ENCODE assay signal across 27 cellular contexts in genomic region chr22:37925767-37926166, GRCh38. TPM values are rescaled to one million over a fixed set of nuclear protein-coding genes. Genes with fewer than 3 reads are reported as not detected.
DNase-seq lines count a peak whose midpoint lies in the region; ATAC-seq, FAIRE-seq and TF ChIP-seq lines count a peak whose summit lies in the region.
"Had no signal": no experiment of that assay in that cellular context is flagged by ENCODE, and none has a peak within 500 bp of the region (broad histone marks: within the 10 kb centered on the region; RNA-seq: fewer than 3 reads in every experiment).

No MANE protein-coding gene starts in this region.

- H3K9me3 ChIP-seq in HepG2 (ENCODE audit: low read length), result no peaks in the 10 kb centered on the region
- H3K9me3 ChIP-seq in right lobe of liver, result no peaks in the 10 kb centered on the region
- H3K9me3 ChIP-seq in gastroesophageal sphincter, result no peaks in the 10 kb centered on the region
- no peaks in the 10 kb centered on the region for H3K9me3 ChIP-seq in sigmoid colon
- H3K9me3 ChIP-seq: SJCRH30 had no signal

- H3K4me3 ChIP-seq in HepG2 (replicated peaks in 1 of 3; ENCODE audit: insufficient read depth in 1 of 3, low read depth in 2 of 3, low read length in 3 of 3) (no peak overlapping the region), right lobe of liver (no peak overlapping the region), gastroesophageal sphincter (no peak overlapping the region), sigmoid colon (no peak overlapping the region)
- H3K4me3 ChIP-seq: SJCRH30 had no signal

- no TSS peak for BruUV-seq in HepG2 (replicated peaks; lab: Mats Ljungman, UMichigan)

- no peak overlapping the region for H3K27ac ChIP-seq in HepG2 (ENCODE audit: extremely low read length, insufficient read depth, low read length)
- H3K27ac ChIP-seq in right lobe of liver, result no peak overlapping the region
- H3K27ac ChIP-seq in gastroesophageal sphincter, result peak overlapping the region in 3 of 4 donors; percentile 51 to 78 (median 54)
- peak overlapping the region; percentile 20 to 97 (median 71) for H3K27ac ChIP-seq in sigmoid colon
- H3K27ac ChIP-seq: SJCRH30 had no signal

- H3K79me2 ChIP-seq in HepG2 (ENCODE audit: insufficient read depth, low read length), result no peaks in the 10 kb centered on the region

- peaks cover 22 to 29% of the 10 kb centered on the region in 2 experiments; a peak in 4 of 5 replicates for H3K36me3 ChIP-seq in HepG2 (replicated peaks in 1 of 2; ENCODE audit: control insufficient read depth in 1 of 2, insufficient read depth in 2 of 2, low read length in 2 of 2)
- H3K36me3 ChIP-seq in right lobe of liver, result peaks cover 0 to 26% (median 5%) of the 10 kb centered on the region in 4 donors
- peaks cover 0 to 98% of the 10 kb centered on the region in 2 donors for H3K36me3 ChIP-seq in gastroesophageal sphincter
- H3K36me3 ChIP-seq in sigmoid colon, result peaks cover 52 to 99% (median 79%) of the 10 kb centered on the region in 4 donors
- H3K36me3 ChIP-seq: SJCRH30 had no signal

- 96% methylated on average over 10 of the region's 15 CpGs for WGBS in HepG2 (ENCODE audit: low lambda C conversion rate)
- WGBS in right lobe of liver (ENCODE audit: insufficient coverage, low coverage, low lambda C conversion rate, missing lambda C conversion rate), result no CpG with 5 or more reads among the region's 15 CpGs
- no CpG with 5 or more reads among the region's 15 CpGs for WGBS in gastroesophageal sphincter (ENCODE audit: low coverage in 1 of 2), 2 donors
- 91 to 94% methylated on average over 15 of the region's 15 CpGs for WGBS in sigmoid colon, 2 donors

- no peaks in the 10 kb centered on the region for H4K20me1 ChIP-seq in HepG2 (ENCODE audit: insufficient read depth, low read length)

- in situ Hi-C loops in HepG2 (cut with HindIII; ENCODE audit: extremely low pct_ligation_motif_present, low pct_unique_long_range_greater_than_20kb), result no loop called here

- CTCF ChIA-PET in HepG2 (lab: Yijun Ruan, JAX; ENCODE audit: low intra/inter-chr PET ratio, low total read pairs), result no interaction called here

- no peak for FAIRE-seq in HepG2 (lab: Jason Lieb, UNC)
- FAIRE-seq: A204.1, GM18507, H54, RCC 7860 had no signal

- no peaks in the 10 kb centered on the region for H3K27me3 ChIP-seq in HepG2 (ENCODE audit: control insufficient read depth in 1 of 2, insufficient read depth in 2 of 2, low read length in 2 of 2)
- H3K27me3 ChIP-seq in right lobe of liver, result no peaks in the 10 kb centered on the region
- no peaks in the 10 kb centered on the region for H3K27me3 ChIP-seq in gastroesophageal sphincter
- H3K27me3 ChIP-seq in sigmoid colon, result no peaks in the 10 kb centered on the region
- H3K27me3 ChIP-seq: SJCRH30 had no signal

- DNase-seq in HepG2 (ENCODE audit: low spot score) (no peak), right lobe of liver (no peak), sigmoid colon (no peak), mucosa of gallbladder (ENCODE audit: low spot score) (no peak), NCI-H82 treated with DMSO at 0.1 percent for 48 hours (lab: John Stamatoyannopoulos, UW; ENCODE audit: unreplicated experiment) (no peak), dermis blood vessel endothelial cell (no peak)
- DNase-seq: C1 segment of cervical spinal cord; CD4-positive, alpha-beta memory T cell; COR-L47; DMS53; Karpas-422; NCI-H1092 treated with DMSO at 0.1 percent for 48 hours; NCI-H1436; NCI-H187 treated with DMSO at 0.1 percent for 48 hours; NCI-H345; NCI-H510A treated with DMSO at 0.1 percent for 48 hours; SJCRH30 had no signal

- intact Hi-C loops in HepG2 (cut with micrococcal nuclease; ENCODE audit: unreplicated experiment) (no loop called here), right lobe of liver (cut with DNase I) (no loop called here), sigmoid colon (cut with DNase I) (no loop called here)

- no peak for TF ChIP-seq POLR2A in HepG2 (IDR thresholded peaks at IDR 0.05; ENCODE audit: insufficient read depth in 1 of 2, low read depth in 2 of 2, low read length in 2 of 2)
- no peak for TF ChIP-seq POLR2A in right lobe of liver (IDR thresholded peaks at IDR 0.05)
- TF ChIP-seq POLR2A in gastroesophageal sphincter (IDR thresholded peaks at IDR 0.05), result no peak
- TF ChIP-seq POLR2A in sigmoid colon (IDR thresholded peaks at IDR 0.05), result no peak

- H2AFZ ChIP-seq in HepG2 (ENCODE audit: low read length), result no peak overlapping the region

- H3K4me2 ChIP-seq in HepG2 (ENCODE audit: low read depth, low read length), result no peak overlapping the region

- no peak for TF ChIP-seq EP300 in HepG2 (IDR thresholded peaks at IDR 0.05; ENCODE audit: low read depth in 2 of 2, low read length in 2 of 2)
- TF ChIP-seq EP300 in HepG2 (CRISPR knock-in tag; IDR thresholded peaks at IDR 0.05; ENCODE audit: borderline replicate concordance), result no peak
- no peak for TF ChIP-seq EP300 in gastroesophageal sphincter (IDR thresholded peaks at IDR 0.05)
- no peak for TF ChIP-seq EP300 in sigmoid colon (IDR thresholded peaks at IDR 0.05)

- no peaks in the 10 kb centered on the region for H3K4me1 ChIP-seq in HepG2 (ENCODE audit: insufficient read depth, low read length)
- H3K4me1 ChIP-seq in right lobe of liver, result no peaks in the 10 kb centered on the region
- H3K4me1 ChIP-seq in gastroesophageal sphincter, result peaks cover 0 to 42% (median 4%) of the 10 kb centered on the region in 3 donors
- H3K4me1 ChIP-seq in sigmoid colon, result peaks cover 0 to 69% (median 53%) of the 10 kb centered on the region in 4 donors
- H3K4me1 ChIP-seq: SJCRH30 had no signal

- ATAC-seq in HepG2, result no peak
- no peak for ATAC-seq in right lobe of liver
- ATAC-seq in gastroesophageal sphincter, result no peak
- no peak for ATAC-seq in HG02588 (IDR thresholded peaks at IDR 0.05; ENCODE audit: unreplicated experiment)

- POLR2A ChIA-PET in HepG2 (lab: Yijun Ruan, JAX), result no interaction called here

- H3K9ac ChIP-seq in HepG2 (ENCODE audit: insufficient read depth, low read depth, low read length), result no peak overlapping the region

- TF ChIP-seq RAD21 in HepG2 (CRISPR knock-in tag; IDR thresholded peaks at IDR 0.05), result no peak

- no peak for TF ChIP-seq CTCF in HepG2 (CRISPR knock-in tag; IDR thresholded peaks at IDR 0.05)
- TF ChIP-seq CTCF in right lobe of liver (IDR thresholded peaks at IDR 0.05), result no peak
- TF ChIP-seq CTCF in gastroesophageal sphincter (IDR thresholded peaks at IDR 0.05), result no peak
- TF ChIP-seq CTCF in sigmoid colon (IDR thresholded peaks at IDR 0.05), result no peak

RNA-seq across cellular contexts. Expression of gene MICALL1, which starts 19.7 kb away (rescaled TPM):
- total RNA-seq in HepG2 (2016; rRNA removed; fragmentation: Illumina TruSeq; extraction: Trizol), result 10.2 and 10.6 TPM in 2 replicates
- total RNA-seq in HepG2 (2016; cell fraction: cytosol; rRNA removed; fragmentation: Illumina TruSeq; extraction: Trizol; ENCODE audit: low read depth), result 3.4 and 3.8 TPM in 2 replicates
- total RNA-seq in HepG2 (2016; cell fraction: insoluble cytoplasmic fraction; rRNA removed; fragmentation: Illumina TruSeq; extraction: Trizol), result 9.0 and 10.7 TPM in 2 replicates
- total RNA-seq in HepG2 (2016; cell fraction: membrane; rRNA removed; fragmentation: Illumina TruSeq; extraction: Trizol), result 13.1 and 14.5 TPM in 2 replicates
- 7.8 and 8.7 TPM in 2 replicates for total RNA-seq in HepG2 (2016; cell fraction: nucleus; rRNA removed; fragmentation: Illumina TruSeq; extraction: Trizol)
- polyA plus RNA-seq in HepG2 (2011; rRNA removed), result 7.6 and 10.2 TPM in 2 replicates
- 6.7 and 7.5 TPM in 2 replicates for polyA plus RNA-seq in HepG2 (2011; cell fraction: cytosol; rRNA removed)
- 20.3 and 21.4 TPM in 2 replicates for polyA plus RNA-seq in HepG2 (2011; cell fraction: nucleus; rRNA removed)
- 6.6 and 10.9 TPM in 2 replicates for polyA plus RNA-seq in HepG2 (2012)
- 4.2 and 4.5 TPM in 2 replicates for polyA plus RNA-seq in HepG2 (2016; cell fraction: cytosol; fragmentation: Illumina TruSeq; extraction: Trizol; ENCODE audit: low read depth)
- 11.5 and 15.1 TPM in 2 replicates for polyA plus RNA-seq in HepG2 (2016; cell fraction: insoluble cytoplasmic fraction; fragmentation: Illumina TruSeq; extraction: Trizol; ENCODE audit: low read depth)
- 12.2 and 15.3 TPM in 2 replicates for polyA plus RNA-seq in HepG2 (2016; cell fraction: membrane; fragmentation: Illumina TruSeq; extraction: Trizol; ENCODE audit: low read depth)
- polyA plus RNA-seq in HepG2 (2016; cell fraction: nucleus; fragmentation: Illumina TruSeq; extraction: Trizol; ENCODE audit: insufficient read depth, low read depth), result 14.0 and 21.3 TPM in 2 replicates
- 20.1 and 35.6 TPM in 2 replicates for polyA minus RNA-seq in HepG2 (2011; rRNA and poly(A)+ RNA removed; ENCODE audit: low replicate concordance)
- 11.8 and 17.0 TPM in 2 replicates for polyA minus RNA-seq in HepG2 (2011; cell fraction: cytosol; rRNA and poly(A)+ RNA removed)
- polyA minus RNA-seq in HepG2 (2011; cell fraction: nucleus; rRNA and poly(A)+ RNA removed), result 8.9 and 10.7 TPM in 2 replicates
- 10 to 100 TPM in 3 of 6 experiments, 1 to 10 TPM in 3; 6.5 to 19.0 (median 10.3) TPM for total RNA-seq in right lobe of liver
- total RNA-seq in gastroesophageal sphincter, result 100 to 1,000 TPM in 1 of 4 donors, 10 to 100 TPM in 3; 46.9 to 132 (median 48.1) TPM
- total RNA-seq in sigmoid colon, result 100 to 1,000 TPM in 1 of 4 donors, 10 to 100 TPM in 3; 23.9 to 109 (median 51.6) TPM
- 10 to 100 TPM in 1 of 3 donors, 1 to 10 TPM in 2; 8.4 to 22.5 (median 9.7) TPM for polyA plus RNA-seq in sigmoid colon
- total RNA-seq in mucosa of gallbladder, result 55.1 TPM
- total RNA-seq in dermis blood vessel endothelial cell, result 36.4 and 52.7 TPM in 2 replicates

RNA-seq across cellular contexts. Expression of gene C22orf23, which starts 27.6 kb away (rescaled TPM):
- total RNA-seq in HepG2 (2016; rRNA removed; fragmentation: Illumina TruSeq; extraction: Trizol) (0.24 and 0.32 TPM in 2 replicates), right lobe of liver (under 1 TPM in 1 of 6 experiments, not detected in 5; 0.40 TPM), gastroesophageal sphincter (under 1 TPM in 2 of 4 donors, not detected in 2; 0.31 to 0.40 TPM), sigmoid colon (under 1 TPM in 1 of 4 donors, not detected in 3; 0.36 TPM), mucosa of gallbladder (not detected), dermis blood vessel endothelial cell (0.05 TPM in 1 of 2 replicates, not detected in the other)
- total RNA-seq in HepG2 (2016; cell fraction: cytosol; rRNA removed; fragmentation: Illumina TruSeq; extraction: Trizol; ENCODE audit: low read depth), result 0.40 and 0.44 TPM in 2 replicates
- 0.22 and 0.28 TPM in 2 replicates for total RNA-seq in HepG2 (2016; cell fraction: insoluble cytoplasmic fraction; rRNA removed; fragmentation: Illumina TruSeq; extraction: Trizol)
- total RNA-seq in HepG2 (2016; cell fraction: membrane; rRNA removed; fragmentation: Illumina TruSeq; extraction: Trizol), result 0.68 and 1.1 TPM in 2 replicates
- 0.50 TPM in 2 replicates for total RNA-seq in HepG2 (2016; cell fraction: nucleus; rRNA removed; fragmentation: Illumina TruSeq; extraction: Trizol)
- polyA plus RNA-seq in HepG2 (2011; rRNA removed) (0.21 and 0.24 TPM in 2 replicates), sigmoid colon (under 1 TPM in 1 of 3 donors, not detected in 2; 0.15 TPM)
- 0.13 and 0.25 TPM in 2 replicates for polyA plus RNA-seq in HepG2 (2011; cell fraction: cytosol; rRNA removed)
- 0.34 and 0.45 TPM in 2 replicates for polyA plus RNA-seq in HepG2 (2011; cell fraction: nucleus; rRNA removed)
- polyA plus RNA-seq in HepG2 (2012), result 0.21 and 0.31 TPM in 2 replicates
- 0.36 and 0.62 TPM in 2 replicates for polyA plus RNA-seq in HepG2 (2016; cell fraction: cytosol; fragmentation: Illumina TruSeq; extraction: Trizol; ENCODE audit: low read depth)
- polyA plus RNA-seq in HepG2 (2016; cell fraction: insoluble cytoplasmic fraction; fragmentation: Illumina TruSeq; extraction: Trizol; ENCODE audit: low read depth), result 0.39 and 0.41 TPM in 2 replicates
- 0.43 and 0.85 TPM in 2 replicates for polyA plus RNA-seq in HepG2 (2016; cell fraction: membrane; fragmentation: Illumina TruSeq; extraction: Trizol; ENCODE audit: low read depth)
- polyA plus RNA-seq in HepG2 (2016; cell fraction: nucleus; fragmentation: Illumina TruSeq; extraction: Trizol; ENCODE audit: insufficient read depth, low read depth), result 0.55 TPM in 1 of 2 replicates, not detected in the other
- polyA minus RNA-seq in HepG2 (2011; rRNA and poly(A)+ RNA removed; ENCODE audit: low replicate concordance), result 0.21 and 0.34 TPM in 2 replicates
- not detected in 2 replicates for polyA minus RNA-seq in HepG2 (2011; cell fraction: cytosol; rRNA and poly(A)+ RNA removed)
- polyA minus RNA-seq in HepG2 (2011; cell fraction: nucleus; rRNA and poly(A)+ RNA removed), result 0.77 TPM in 1 of 2 replicates, not detected in the other
- total RNA-seq: CD4-positive, alpha-beta memory T cell; G401; HT-29; SJCRH30 had no signal
- polyA plus RNA-seq: CD4-positive, alpha-beta memory T cell had no signal

RNA-seq across cellular contexts. Expression of gene POLR2F, which starts 27.7 kb away (rescaled TPM):
- total RNA-seq in HepG2 (2016; rRNA removed; fragmentation: Illumina TruSeq; extraction: Trizol), result 135 and 147 TPM in 2 replicates
- total RNA-seq in HepG2 (2016; cell fraction: cytosol; rRNA removed; fragmentation: Illumina TruSeq; extraction: Trizol; ENCODE audit: low read depth), result 107 and 130 TPM in 2 replicates
- 141 and 150 TPM in 2 replicates for total RNA-seq in HepG2 (2016; cell fraction: insoluble cytoplasmic fraction; rRNA removed; fragmentation: Illumina TruSeq; extraction: Trizol)
- total RNA-seq in HepG2 (2016; cell fraction: membrane; rRNA removed; fragmentation: Illumina TruSeq; extraction: Trizol), result 184 and 188 TPM in 2 replicates
- 49.0 and 50.7 TPM in 2 replicates for total RNA-seq in HepG2 (2016; cell fraction: nucleus; rRNA removed; fragmentation: Illumina TruSeq; extraction: Trizol)
- polyA plus RNA-seq in HepG2 (2011; rRNA removed), result 136 and 158 TPM in 2 replicates
- polyA plus RNA-seq in HepG2 (2011; cell fraction: cytosol; rRNA removed), result 155 and 221 TPM in 2 replicates
- 72.1 and 83.3 TPM in 2 replicates for polyA plus RNA-seq in HepG2 (2011; cell fraction: nucleus; rRNA removed)
- 135 and 152 TPM in 2 replicates for polyA plus RNA-seq in HepG2 (2012)
- 196 and 219 TPM in 2 replicates for polyA plus RNA-seq in HepG2 (2016; cell fraction: cytosol; fragmentation: Illumina TruSeq; extraction: Trizol; ENCODE audit: low read depth)
- 220 TPM in 2 replicates for polyA plus RNA-seq in HepG2 (2016; cell fraction: insoluble cytoplasmic fraction; fragmentation: Illumina TruSeq; extraction: Trizol; ENCODE audit: low read depth)
- polyA plus RNA-seq in HepG2 (2016; cell fraction: membrane; fragmentation: Illumina TruSeq; extraction: Trizol; ENCODE audit: low read depth), result 238 and 251 TPM in 2 replicates
- 117 and 120 TPM in 2 replicates for polyA plus RNA-seq in HepG2 (2016; cell fraction: nucleus; fragmentation: Illumina TruSeq; extraction: Trizol; ENCODE audit: insufficient read depth, low read depth)
- polyA minus RNA-seq in HepG2 (2011; rRNA and poly(A)+ RNA removed; ENCODE audit: low replicate concordance), result 30.1 and 40.6 TPM in 2 replicates
- 33.1 TPM in 2 replicates for polyA minus RNA-seq in HepG2 (2011; cell fraction: cytosol; rRNA and poly(A)+ RNA removed)
- polyA minus RNA-seq in HepG2 (2011; cell fraction: nucleus; rRNA and poly(A)+ RNA removed), result 14.9 and 15.7 TPM in 2 replicates
- 10 to 100 TPM; 42.4 to 60.5 (median 56.3) TPM for total RNA-seq in right lobe of liver
- 10 to 100 TPM; 41.4 to 79.5 (median 72.0) TPM for total RNA-seq in gastroesophageal sphincter
- 100 to 1,000 TPM in 1 of 4 donors, 10 to 100 TPM in 3; 47.9 to 149 (median 71.1) TPM for total RNA-seq in sigmoid colon
- polyA plus RNA-seq in sigmoid colon, result 100 to 1,000 TPM in 2 of 3 donors, 10 to 100 TPM in 1; 96.9 to 136 (median 126) TPM
- 80.7 TPM for total RNA-seq in mucosa of gallbladder
- 46.6 and 48.7 TPM in 2 replicates for total RNA-seq in dermis blood vessel endothelial cell

RNA-seq across cellular contexts. Expression of gene SOX10, which starts 58.6 kb away (rescaled TPM):
- not detected in 2 replicates for total RNA-seq in HepG2 (2016; rRNA removed; fragmentation: Illumina TruSeq; extraction: Trizol)
- total RNA-seq in HepG2 (2016; cell fraction: cytosol; rRNA removed; fragmentation: Illumina TruSeq; extraction: Trizol; ENCODE audit: low read depth), result not detected in 2 replicates
- total RNA-seq in HepG2 (2016; cell fraction: insoluble cytoplasmic fraction; rRNA removed; fragmentation: Illumina TruSeq; extraction: Trizol), result not detected in 2 replicates
- total RNA-seq in HepG2 (2016; cell fraction: membrane; rRNA removed; fragmentation: Illumina TruSeq; extraction: Trizol), result not detected in 2 replicates
- total RNA-seq in HepG2 (2016; cell fraction: nucleus; rRNA removed; fragmentation: Illumina TruSeq; extraction: Trizol), result not detected in 2 replicates
- polyA plus RNA-seq in HepG2 (2011; rRNA removed), result not detected in 2 replicates
- not detected in 2 replicates for polyA plus RNA-seq in HepG2 (2011; cell fraction: cytosol; rRNA removed)
- polyA plus RNA-seq in HepG2 (2011; cell fraction: nucleus; rRNA removed), result not detected in 2 replicates
- polyA plus RNA-seq in HepG2 (2012), result 0.04 TPM in 1 of 2 replicates, not detected in the other
- polyA plus RNA-seq in HepG2 (2016; cell fraction: cytosol; fragmentation: Illumina TruSeq; extraction: Trizol; ENCODE audit: low read depth), result not detected in 2 replicates
- polyA plus RNA-seq in HepG2 (2016; cell fraction: insoluble cytoplasmic fraction; fragmentation: Illumina TruSeq; extraction: Trizol; ENCODE audit: low read depth), result not detected in 2 replicates
- polyA plus RNA-seq in HepG2 (2016; cell fraction: membrane; fragmentation: Illumina TruSeq; extraction: Trizol; ENCODE audit: low read depth), result not detected in 2 replicates
- polyA plus RNA-seq in HepG2 (2016; cell fraction: nucleus; fragmentation: Illumina TruSeq; extraction: Trizol; ENCODE audit: insufficient read depth, low read depth), result not detected in 2 replicates
- not detected in 2 replicates for polyA minus RNA-seq in HepG2 (2011; rRNA and poly(A)+ RNA removed; ENCODE audit: low replicate concordance)
- not detected in 2 replicates for polyA minus RNA-seq in HepG2 (2011; cell fraction: cytosol; rRNA and poly(A)+ RNA removed)
- not detected in 2 replicates for polyA minus RNA-seq in HepG2 (2011; cell fraction: nucleus; rRNA and poly(A)+ RNA removed)
- under 1 TPM in 2 of 6 experiments, not detected in 4; 0.24 to 0.29 TPM for total RNA-seq in right lobe of liver
- total RNA-seq in gastroesophageal sphincter, result 10 to 100 TPM in 1 of 4 donors, 1 to 10 TPM in 3; 6.9 to 16.0 (median 9.2) TPM
- total RNA-seq in sigmoid colon, result 10 to 100 TPM in 1 of 4 donors, 1 to 10 TPM in 3; 3.8 to 17.5 (median 8.4) TPM
- polyA plus RNA-seq in sigmoid colon, result 1 to 10 TPM in 2 of 3 donors, under 1 TPM in 1; 0.23 to 2.8 (median 1.8) TPM
- 5.1 TPM for total RNA-seq in mucosa of gallbladder
- total RNA-seq in dermis blood vessel endothelial cell, result not detected in 2 replicates
- total RNA-seq: CD4-positive, alpha-beta memory T cell; Daoy; G401; HT-29; SJCRH30 had no signal
- polyA plus RNA-seq: AG04450; CD4-positive, alpha-beta memory T cell had no signal

Comparison
In these comparisons a context has a peak if more than half of its experiments do, and no peak if none do; other contexts are left out.
1. H3K27ac ChIP-seq: peak in gastroesophageal sphincter (3 of 4) and sigmoid colon (4 of 4); none in HepG2 (single experiment) and right lobe of liver (0 of 3).